Comparison of ENCODE assay signal across 13 cellular contexts in genomic region chr6:169371344-169372144, GRCh38.
DNase-seq lines count a peak whose midpoint lies in the region; ATAC-seq and TF ChIP-seq lines count a peak whose summit lies in the region.
"Had no signal": no experiment of that assay in that cellular context is flagged by ENCODE, and none has a peak within 500 bp of the region (broad histone marks: within the 10 kb centered on the region; RNA-seq: fewer than 3 reads in every experiment).

No MANE protein-coding gene starts in this region.

- no peaks in the 10 kb centered on the region for H3K9me3 ChIP-seq in vagina
- H3K9me3 ChIP-seq: pancreas had no signal

- no peak for TF ChIP-seq POLR2A in vagina (IDR thresholded peaks at IDR 0.05)

- TF ChIP-seq CTCF in vagina (IDR thresholded peaks at IDR 0.05) = no peak

- intact Hi-C loops in posterior vena cava (cut with DNase I) (no loop called here), vagina (cut with DNase I) (no loop called here)

- no peaks in the 10 kb centered on the region for H3K4me1 ChIP-seq in vagina
- H3K4me1 ChIP-seq: pancreas had no signal

- H3K27me3 ChIP-seq in vagina = no peaks in the 10 kb centered on the region
- H3K27me3 ChIP-seq: BLaER1 treated with 17β-estradiol and CSF1 and Interleukin-3, amounts not matched to agents 10 nM and 100 nM; pancreas had no signal

- peak; percentile 50 for DNase-seq in activated CD8-positive, alpha-beta memory T cell treated with anti-CD3 and anti-CD28 coated beads for 24 hours
- no peak for DNase-seq in activated CD8-positive, alpha-beta memory T cell treated with anti-CD3 and anti-CD28 coated beads, Interleukin-2, amount 50 U/mL, for 48 hours
- DNase-seq in MV-4-11 (lab: John Stamatoyannopoulos, UW) (peak; percentile 10), cerebellar cortex (ENCODE audit: low spot score) (peak; percentile 35), posterior vena cava (ENCODE audit: low spot score) (peak; percentile 69), vagina (ENCODE audit: extremely low spot score in 2 of 2) (no peak), kidney tubule cell (ENCODE audit: low spot score) (no peak)
- DNase-seq: activated T-cell treated with anti-CD3 and anti-CD28 coated beads, Interleukin-2, amount 50 U/mL, for 4 hours; NCI-H1092; pancreas; T-helper 1 cell had no signal

- no peak overlapping the region for H3K27ac ChIP-seq in vagina
- H3K27ac ChIP-seq: BLaER1 treated with 17β-estradiol and CSF1 and Interleukin-3, amounts not matched to agents 10 nM and 100 nM; pancreas had no signal

- H3K4me3 ChIP-seq in vagina = no peak overlapping the region
- H3K4me3 ChIP-seq: BLaER1 treated with 17β-estradiol and CSF1 and Interleukin-3, amounts not matched to agents 10 nM and 100 nM; pancreas had no signal

- H3K36me3 ChIP-seq in vagina = no peaks in the 10 kb centered on the region
- H3K36me3 ChIP-seq: pancreas had no signal

- ATAC-seq in HG03196 (IDR thresholded peaks at IDR 0.05; ENCODE audit: unreplicated experiment) = no peak
- ATAC-seq: pancreas had no signal

Comparison
In these comparisons a context has a peak if more than half of its experiments do, and no peak if none do; other contexts are left out.
1. DNase-seq: peak in activated CD8-positive, alpha-beta memory T cell treated with anti-CD3 and anti-CD28 coated beads for 24 hours (single experiment), MV-4-11 (single experiment), cerebellar cortex (single experiment) and posterior vena cava (single experiment); none in activated CD8-positive, alpha-beta memory T cell treated with anti-CD3 and anti-CD28 coated beads, Interleukin-2, amount 50 U/mL, for 48 hours (single experiment), vagina (0 of 2) and kidney tubule cell (single experiment).